In the genomic region with DNA sequence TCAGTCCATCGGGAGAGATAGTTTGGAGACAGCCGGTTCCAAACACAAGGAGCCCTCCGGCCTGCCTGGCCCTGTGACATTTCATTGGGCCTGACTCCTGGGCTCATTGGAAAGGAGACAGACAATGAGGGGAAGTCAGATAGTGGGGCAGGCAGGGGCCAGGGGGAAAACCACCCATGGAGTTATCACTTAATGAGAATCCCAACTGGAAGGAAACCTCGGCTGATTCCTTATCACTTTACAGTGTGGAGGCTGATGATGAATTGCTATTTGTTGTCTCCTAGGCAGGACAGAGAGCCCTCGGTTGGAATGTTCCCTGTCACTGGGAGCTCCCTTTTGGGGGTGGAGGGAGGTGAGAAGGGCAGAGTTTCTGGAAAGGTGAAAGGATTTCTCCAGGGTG, we compare ENCODE assay signal across 22 cellular contexts. TPM values are rescaled to one million over a fixed set of nuclear protein-coding genes. Genes with fewer than 3 reads are reported as not detected.
"Had no signal": no experiment of that assay in that cellular context is flagged by ENCODE, and none has a peak within 500 bp of the region (broad histone marks: within the 10 kb centered on the region; RNA-seq: fewer than 3 reads in every experiment).

No MANE protein-coding gene starts in this region.

- H3K4me1 ChIP-seq: foreskin keratinocyte, left lung, stomach, transverse colon had no signal

- H3K4me3 ChIP-seq: left lung, lung, stomach, thoracic aorta, transverse colon had no signal

- DNase-seq: cerebellar nuclear complex; effector memory CD8-positive, alpha-beta T cell; foreskin keratinocyte; hippocampal formation; islet precursor cell; left lung; mesenchymal stem cell; naive thymus-derived CD4-positive, alpha-beta T cell; nephron progenitor cell; posterior cingulate gyrus; small intestine; stimulated activated CD4-positive, alpha-beta T cell treated with anti-CD3 and anti-CD28 coated beads, Interleukin-12 subunit alpha, Interleukin-12 subunit beta, amount 100 ng/mL, for 4 hours; stimulated activated naive CD4-positive, alpha-beta T cell; stomach; substantia nigra; transverse colon had no signal

- H3K9me3 ChIP-seq: thoracic aorta had no signal

- H3K27ac ChIP-seq: foreskin keratinocyte, left lung, stomach, thoracic aorta, transverse colon had no signal

- H3K36me3 ChIP-seq: left lung, stomach, thoracic aorta, transverse colon had no signal

- ATAC-seq: effector memory CD8-positive, alpha-beta T cell; foreskin keratinocyte; left lung; naive thymus-derived CD4-positive, alpha-beta T cell had no signal

- H3K27me3 ChIP-seq: foreskin keratinocyte, left lung, transverse colon had no signal

RNA-seq across cellular contexts. Expression of a gene that starts 44.4 kb away (rescaled TPM):
- total RNA-seq: epithelial cell of proximal tubule; foreskin keratinocyte; mononuclear cell; naive thymus-derived CD4-positive, alpha-beta T cell; osteocyte; pulmonary artery endothelial cell; stomach; transverse colon had no signal
- polyA plus RNA-seq: foreskin keratinocyte; naive thymus-derived CD4-positive, alpha-beta T cell; small intestine had no signal
